ENCODE assay signal across 16 cellular contexts in the genomic region with DNA sequence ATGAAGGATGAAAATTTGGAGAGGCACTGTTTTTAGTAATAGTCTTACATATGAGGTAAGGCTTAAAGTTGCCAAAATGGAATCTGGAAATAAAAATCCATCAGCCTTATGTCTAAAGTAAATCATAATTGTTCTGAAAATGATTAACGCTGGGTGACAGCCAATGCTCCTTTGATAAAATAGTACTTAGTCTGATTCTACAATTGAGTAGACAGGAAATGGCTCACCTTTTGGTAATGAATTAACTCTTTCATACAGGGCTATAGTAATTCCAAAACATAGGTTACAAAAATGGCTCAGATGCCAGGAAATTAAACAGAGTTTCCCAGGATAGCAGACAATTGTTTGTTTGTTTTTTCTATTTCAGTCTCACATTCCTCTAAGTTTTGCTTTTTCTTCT.
"Had no signal": no experiment of that assay in that cellular context is flagged by ENCODE, and none has a peak within 500 bp of the region (broad histone marks: within the 10 kb centered on the region; RNA-seq: fewer than 3 reads in every experiment).

No MANE protein-coding gene starts in this region.

- ATAC-seq: activated CD4-positive, CD25-positive, alpha-beta regulatory T cell treated with anti-CD3 and anti-CD28 coated beads, Interleukin-2, amount 50 U/mL, for 24 hours; activated CD8-positive, alpha-beta T cell treated with anti-CD3 and anti-CD28 coated beads for 36 hours; body of pancreas; foreskin keratinocyte; left ventricle myocardium superior; natural killer cell had no signal

- DNase-seq: activated CD4-positive, alpha-beta T cell treated with anti-CD3 and anti-CD28 coated beads, Interleukin-2, amount 10 ng/mL, durations not matched to agents 24 days and 14 days; activated CD8-positive, alpha-beta T cell treated with anti-CD3 and anti-CD28 coated beads for 36 hours; activated gamma-delta T cell; activated naive CD4-positive, alpha-beta T cell treated with anti-CD3 and anti-CD28 coated beads, Interleukin-2, amount 50 U/mL, for 16 hours; anterior cingulate cortex; body of pancreas; effector CD4-positive, alpha-beta T cell; erythroblast; foreskin keratinocyte; left ventricle myocardium superior; mammary epithelial cell; natural killer cell; spleen; stimulated activated CD4-positive, alpha-beta T cell treated with anti-CD3 and anti-CD28 coated beads, Interleukin-4, amount 100 ng/mL, for 1 hour; stimulated activated naive CD4-positive, alpha-beta T cell had no signal
